In genomic region chr19:2436926-2437325, GRCh38 we compare ENCODE assay signal across 10 cellular contexts.
"Had no signal": no experiment of that assay in that cellular context is flagged by ENCODE, and none has a peak within 500 bp of the region (broad histone marks: within the 10 kb centered on the region; RNA-seq: fewer than 3 reads in every experiment).

No MANE protein-coding gene starts in this region.

- H3K27ac ChIP-seq: HL-60, KMS-11 had no signal

- H3K9ac ChIP-seq: KMS-11 had no signal

- DNase-seq: H9, HCEC 1CT, HFFc6, IMR-90, KBM-7 had no signal

- H2AFZ ChIP-seq: GM23338 had no signal

- H3K4me3 ChIP-seq: GM23338 had no signal

- ATAC-seq: GM23338 had no signal

- H3K4me2 ChIP-seq: GM23338, KMS-11 had no signal

- FAIRE-seq: H1, H54 had no signal
